1 cellular context compared by ENCODE assay signal in the genomic region with DNA sequence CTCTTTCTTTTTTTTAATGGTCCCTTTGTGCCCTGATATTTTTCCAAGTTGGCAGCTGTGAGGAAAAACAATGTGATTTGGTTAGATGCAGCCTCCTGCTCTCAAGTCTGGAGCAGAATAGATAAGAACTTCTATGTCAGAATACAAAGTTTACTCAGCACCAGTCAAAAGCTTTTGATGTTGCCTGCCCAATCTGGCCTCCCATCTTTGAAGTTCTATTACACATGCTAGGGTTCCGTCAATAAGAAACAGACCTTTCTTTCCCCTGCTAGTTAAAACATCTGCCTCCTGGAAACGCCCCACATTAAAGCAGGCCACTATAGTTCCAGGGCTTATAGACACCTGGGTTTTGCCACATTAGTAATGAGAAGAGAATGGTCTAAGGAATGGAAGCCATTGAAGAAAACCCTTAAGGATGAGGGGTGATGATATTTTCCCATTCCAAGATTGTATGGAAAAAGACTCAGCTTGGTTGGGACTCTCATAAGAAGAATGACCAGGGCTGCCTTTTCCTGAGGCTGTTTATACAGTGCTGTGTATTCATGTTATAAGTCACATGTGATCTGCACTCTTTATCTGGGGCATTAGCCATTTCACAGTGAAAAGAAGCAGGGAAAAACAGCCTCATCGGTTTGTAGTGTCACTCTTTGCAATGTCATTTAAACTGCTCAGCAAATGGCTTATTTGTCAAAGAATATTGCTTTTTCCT.
TF ChIP-seq lines count a peak whose summit lies in the region.

No MANE protein-coding gene starts in this region.

TF ChIP-seq in HepG2, 621 proteins besides CTCF, POLR2A, EP300 and RAD21 (continued from another document and continues in another):
- TF ChIP-seq BCLAF1 (IDR thresholded peaks at IDR 0.05): no peak
- peak; percentile 84 for TF ChIP-seq MED13 (CRISPR knock-in tag; IDR thresholded peaks at IDR 0.05)
- peak; percentile 42; the same call in 1 of the 2 replicates for TF ChIP-seq BHLHE40 (IDR thresholded peaks at IDR 0.05; ENCODE audit: low read length)
- TF ChIP-seq ZNF124 (CRISPR knock-in tag; IDR thresholded peaks at IDR 0.05): 0 out of 2 replicates have a peak, but pooled peaks have one; percentile 39
- TF ChIP-seq SP4 (CRISPR knock-in tag; IDR thresholded peaks at IDR 0.05): no peak
- TF ChIP-seq, protein P1, sequence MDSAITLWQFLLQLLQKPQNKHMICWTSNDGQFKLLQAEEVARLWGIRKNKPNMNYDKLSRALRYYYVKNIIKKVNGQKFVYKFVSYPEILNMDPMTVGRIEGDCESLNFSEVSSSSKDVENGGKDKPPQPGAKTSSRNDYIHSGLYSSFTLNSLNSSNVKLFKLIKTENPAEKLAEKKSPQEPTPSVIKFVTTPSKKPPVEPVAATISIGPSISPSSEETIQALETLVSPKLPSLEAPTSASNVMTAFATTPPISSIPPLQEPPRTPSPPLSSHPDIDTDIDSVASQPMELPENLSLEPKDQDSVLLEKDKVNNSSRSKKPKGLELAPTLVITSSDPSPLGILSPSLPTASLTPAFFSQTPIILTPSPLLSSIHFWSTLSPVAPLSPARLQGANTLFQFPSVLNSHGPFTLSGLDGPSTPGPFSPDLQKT (CRISPR knock-in tag; IDR thresholded peaks at IDR 0.05; ENCODE audit: borderline replicate concordance): no peak
- TF ChIP-seq, protein P2, sequence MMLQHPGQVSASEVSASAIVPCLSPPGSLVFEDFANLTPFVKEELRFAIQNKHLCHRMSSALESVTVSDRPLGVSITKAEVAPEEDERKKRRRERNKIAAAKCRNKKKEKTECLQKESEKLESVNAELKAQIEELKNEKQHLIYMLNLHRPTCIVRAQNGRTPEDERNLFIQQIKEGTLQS (CRISPR knock-in tag; IDR thresholded peaks at IDR 0.05): peak; percentile 36; the same call in 1 of the 2 replicates
- TF ChIP-seq ZBTB20 (CRISPR knock-in tag; IDR thresholded peaks at IDR 0.05; ENCODE audit: borderline replicate concordance, low read depth): peak; percentile 64; the same call in 1 of the 2 replicates
- no peak for TF ChIP-seq FOXA1 (IDR thresholded peaks at IDR 0.05)
- peak; percentile 90 for TF ChIP-seq FOXA1 (CRISPR knock-in tag; IDR thresholded peaks at IDR 0.05)
- peak; percentile 98 for TF ChIP-seq ISL2 (CRISPR knock-in tag; IDR thresholded peaks at IDR 0.05)
- TF ChIP-seq U2AF2 (IDR thresholded peaks at IDR 0.05; ENCODE audit: low read depth, low read length): no peak
- TF ChIP-seq, protein P3, sequence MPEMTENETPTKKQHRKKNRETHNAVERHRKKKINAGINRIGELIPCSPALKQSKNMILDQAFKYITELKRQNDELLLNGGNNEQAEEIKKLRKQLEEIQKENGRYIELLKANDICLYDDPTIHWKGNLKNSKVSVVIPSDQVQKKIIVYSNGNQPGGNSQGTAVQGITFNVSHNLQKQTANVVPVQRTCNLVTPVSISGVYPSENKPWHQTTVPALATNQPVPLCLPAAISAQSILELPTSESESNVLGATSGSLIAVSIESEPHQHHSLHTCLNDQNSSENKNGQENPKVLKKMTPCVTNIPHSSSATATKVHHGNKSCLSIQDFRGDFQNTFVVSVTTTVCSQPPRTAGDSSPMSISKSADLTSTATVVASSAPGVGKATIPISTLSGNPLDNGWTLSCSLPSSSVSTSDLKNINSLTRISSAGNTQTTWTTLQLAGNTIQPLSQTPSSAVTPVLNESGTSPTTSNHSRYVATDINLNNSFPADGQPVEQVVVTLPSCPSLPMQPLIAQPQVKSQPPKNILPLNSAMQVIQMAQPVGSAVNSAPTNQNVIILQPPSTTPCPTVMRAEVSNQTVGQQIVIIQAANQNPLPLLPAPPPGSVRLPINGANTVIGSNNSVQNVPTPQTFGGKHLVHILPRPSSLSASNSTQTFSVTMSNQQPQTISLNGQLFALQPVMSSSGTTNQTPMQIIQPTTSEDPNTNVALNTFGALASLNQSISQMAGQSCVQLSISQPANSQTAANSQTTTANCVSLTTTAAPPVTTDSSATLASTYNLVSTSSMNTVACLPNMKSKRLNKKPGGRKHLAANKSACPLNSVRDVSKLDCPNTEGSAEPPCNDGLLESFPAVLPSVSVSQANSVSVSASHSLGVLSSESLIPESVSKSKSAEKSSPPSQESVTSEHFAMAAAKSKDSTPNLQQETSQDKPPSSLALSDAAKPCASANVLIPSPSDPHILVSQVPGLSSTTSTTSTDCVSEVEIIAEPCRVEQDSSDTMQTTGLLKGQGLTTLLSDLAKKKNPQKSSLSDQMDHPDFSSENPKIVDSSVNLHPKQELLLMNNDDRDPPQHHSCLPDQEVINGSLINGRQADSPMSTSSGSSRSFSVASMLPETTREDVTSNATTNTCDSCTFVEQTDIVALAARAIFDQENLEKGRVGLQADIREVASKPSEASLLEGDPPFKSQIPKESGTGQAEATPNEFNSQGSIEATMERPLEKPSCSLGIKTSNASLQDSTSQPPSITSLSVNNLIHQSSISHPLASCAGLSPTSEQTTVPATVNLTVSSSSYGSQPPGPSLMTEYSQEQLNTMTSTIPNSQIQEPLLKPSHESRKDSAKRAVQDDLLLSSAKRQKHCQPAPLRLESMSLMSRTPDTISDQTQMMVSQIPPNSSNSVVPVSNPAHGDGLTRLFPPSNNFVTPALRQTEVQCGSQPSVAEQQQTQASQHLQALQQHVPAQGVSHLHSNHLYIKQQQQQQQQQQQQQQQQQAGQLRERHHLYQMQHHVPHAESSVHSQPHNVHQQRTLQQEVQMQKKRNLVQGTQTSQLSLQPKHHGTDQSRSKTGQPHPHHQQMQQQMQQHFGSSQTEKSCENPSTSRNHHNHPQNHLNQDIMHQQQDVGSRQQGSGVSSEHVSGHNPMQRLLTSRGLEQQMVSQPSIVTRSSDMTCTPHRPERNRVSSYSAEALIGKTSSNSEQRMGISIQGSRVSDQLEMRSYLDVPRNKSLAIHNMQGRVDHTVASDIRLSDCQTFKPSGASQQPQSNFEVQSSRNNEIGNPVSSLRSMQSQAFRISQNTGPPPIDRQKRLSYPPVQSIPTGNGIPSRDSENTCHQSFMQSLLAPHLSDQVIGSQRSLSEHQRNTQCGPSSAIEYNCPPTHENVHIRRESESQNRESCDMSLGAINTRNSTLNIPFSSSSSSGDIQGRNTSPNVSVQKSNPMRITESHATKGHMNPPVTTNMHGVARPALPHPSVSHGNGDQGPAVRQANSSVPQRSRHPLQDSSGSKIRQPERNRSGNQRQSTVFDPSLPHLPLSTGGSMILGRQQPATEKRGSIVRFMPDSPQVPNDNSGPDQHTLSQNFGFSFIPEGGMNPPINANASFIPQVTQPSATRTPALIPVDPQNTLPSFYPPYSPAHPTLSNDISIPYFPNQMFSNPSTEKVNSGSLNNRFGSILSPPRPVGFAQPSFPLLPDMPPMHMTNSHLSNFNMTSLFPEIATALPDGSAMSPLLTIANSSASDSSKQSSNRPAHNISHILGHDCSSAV (CRISPR knock-in tag; IDR thresholded peaks at IDR 0.05; ENCODE audit: borderline replicate concordance): no peak
- TF ChIP-seq HOMEZ (CRISPR knock-in tag; IDR thresholded peaks at IDR 0.05; ENCODE audit: low read depth): peak; percentile 63; the same call in 1 of the 2 replicates
- TF ChIP-seq ZNF607 (CRISPR knock-in tag; IDR thresholded peaks at IDR 0.05; ENCODE audit: borderline replicate concordance): no peak
- TF ChIP-seq POGZ (CRISPR knock-in tag; IDR thresholded peaks at IDR 0.05): peak; percentile 78
- TF ChIP-seq, protein P4, sequence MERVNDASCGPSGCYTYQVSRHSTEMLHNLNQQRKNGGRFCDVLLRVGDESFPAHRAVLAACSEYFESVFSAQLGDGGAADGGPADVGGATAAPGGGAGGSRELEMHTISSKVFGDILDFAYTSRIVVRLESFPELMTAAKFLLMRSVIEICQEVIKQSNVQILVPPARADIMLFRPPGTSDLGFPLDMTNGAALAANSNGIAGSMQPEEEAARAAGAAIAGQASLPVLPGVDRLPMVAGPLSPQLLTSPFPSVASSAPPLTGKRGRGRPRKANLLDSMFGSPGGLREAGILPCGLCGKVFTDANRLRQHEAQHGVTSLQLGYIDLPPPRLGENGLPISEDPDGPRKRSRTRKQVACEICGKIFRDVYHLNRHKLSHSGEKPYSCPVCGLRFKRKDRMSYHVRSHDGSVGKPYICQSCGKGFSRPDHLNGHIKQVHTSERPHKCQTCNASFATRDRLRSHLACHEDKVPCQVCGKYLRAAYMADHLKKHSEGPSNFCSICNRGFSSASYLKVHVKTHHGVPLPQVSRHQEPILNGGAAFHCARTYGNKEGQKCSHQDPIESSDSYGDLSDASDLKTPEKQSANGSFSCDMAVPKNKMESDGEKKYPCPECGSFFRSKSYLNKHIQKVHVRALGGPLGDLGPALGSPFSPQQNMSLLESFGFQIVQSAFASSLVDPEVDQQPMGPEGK (CRISPR knock-in tag; IDR thresholded peaks at IDR 0.05): peak; percentile 48
- TF ChIP-seq ZNF572 (CRISPR knock-in tag; IDR thresholded peaks at IDR 0.05): no peak
- no peak for TF ChIP-seq ZNF530 (CRISPR knock-in tag; IDR thresholded peaks at IDR 0.05; ENCODE audit: low read depth)
- TF ChIP-seq, protein P5, sequence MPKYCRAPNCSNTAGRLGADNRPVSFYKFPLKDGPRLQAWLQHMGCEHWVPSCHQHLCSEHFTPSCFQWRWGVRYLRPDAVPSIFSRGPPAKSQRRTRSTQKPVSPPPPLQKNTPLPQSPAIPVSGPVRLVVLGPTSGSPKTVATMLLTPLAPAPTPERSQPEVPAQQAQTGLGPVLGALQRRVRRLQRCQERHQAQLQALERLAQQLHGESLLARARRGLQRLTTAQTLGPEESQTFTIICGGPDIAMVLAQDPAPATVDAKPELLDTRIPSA (CRISPR knock-in tag; IDR thresholded peaks at IDR 0.05; ENCODE audit: borderline replicate concordance): no peak
- peak; percentile 59; the same call in 1 of the 2 replicates for TF ChIP-seq HMG20B (CRISPR knock-in tag; conservative IDR thresholded peaks at IDR 0.05)
- TF ChIP-seq TCF7L2 (IDR thresholded peaks at IDR 0.05; ENCODE audit: low read depth, low read length): peak; percentile 99
- 0 out of 2 replicates have a peak, but pooled peaks have one; percentile 61 for TF ChIP-seq HBP1 (CRISPR knock-in tag; IDR thresholded peaks at IDR 0.05; ENCODE audit: low read depth)
- TF ChIP-seq ZNF296 (CRISPR knock-in tag; conservative IDR thresholded peaks at IDR 0.05): no peak
- peak; percentile 67; the same call in 1 of the 2 replicates for TF ChIP-seq TARDBP (CRISPR knock-in tag; IDR thresholded peaks at IDR 0.05)
- no peak for TF ChIP-seq CREB1 (IDR thresholded peaks at IDR 0.05)
- peak; percentile 51 for TF ChIP-seq CREB1 (CRISPR knock-in tag; IDR thresholded peaks at IDR 0.05)
- no peak for TF ChIP-seq MAFG (CRISPR knock-in tag; IDR thresholded peaks at IDR 0.05)
